ENCODE assay signal across 5 cellular contexts in the genomic region with DNA sequence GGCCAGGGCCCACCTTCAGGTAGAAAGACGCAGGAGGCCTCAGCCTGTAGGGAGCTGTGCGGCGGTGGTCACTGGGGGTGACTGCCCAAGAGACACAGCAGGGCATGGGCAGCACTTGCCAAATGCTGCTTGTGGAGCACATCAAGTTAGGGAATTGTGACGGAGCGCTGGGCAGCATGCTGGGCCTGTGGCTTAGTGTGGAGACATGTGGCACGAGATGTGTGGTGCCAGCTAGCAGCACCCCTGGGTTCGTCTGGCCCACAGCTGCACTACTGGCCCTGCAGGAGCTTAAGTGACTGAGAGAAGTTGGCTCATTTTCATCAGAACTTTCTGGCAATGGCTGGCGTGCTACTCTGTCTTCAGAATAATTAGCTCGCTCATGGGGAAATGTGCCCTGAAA.
"Had no signal": no experiment of that assay in that cellular context is flagged by ENCODE, and none has a peak within 500 bp of the region (broad histone marks: within the 10 kb centered on the region; RNA-seq: fewer than 3 reads in every experiment).

No MANE protein-coding gene starts in this region.

- H3K4me1 ChIP-seq: HAP-1 had no signal

- H3K9me3 ChIP-seq: HAP-1 had no signal

- H3K27ac ChIP-seq: GM23248 had no signal

- H2AFZ ChIP-seq: GM23248 had no signal

- H3K9ac ChIP-seq: GM23248 had no signal

- H3K4me3 ChIP-seq: GM23248, HAP-1 had no signal

- DNase-seq: GM23248, GOT3, H7, KBM-7 had no signal

- H3K36me3 ChIP-seq: HAP-1 had no signal
